11 cellular contexts compared by ENCODE assay signal in the genomic region with DNA sequence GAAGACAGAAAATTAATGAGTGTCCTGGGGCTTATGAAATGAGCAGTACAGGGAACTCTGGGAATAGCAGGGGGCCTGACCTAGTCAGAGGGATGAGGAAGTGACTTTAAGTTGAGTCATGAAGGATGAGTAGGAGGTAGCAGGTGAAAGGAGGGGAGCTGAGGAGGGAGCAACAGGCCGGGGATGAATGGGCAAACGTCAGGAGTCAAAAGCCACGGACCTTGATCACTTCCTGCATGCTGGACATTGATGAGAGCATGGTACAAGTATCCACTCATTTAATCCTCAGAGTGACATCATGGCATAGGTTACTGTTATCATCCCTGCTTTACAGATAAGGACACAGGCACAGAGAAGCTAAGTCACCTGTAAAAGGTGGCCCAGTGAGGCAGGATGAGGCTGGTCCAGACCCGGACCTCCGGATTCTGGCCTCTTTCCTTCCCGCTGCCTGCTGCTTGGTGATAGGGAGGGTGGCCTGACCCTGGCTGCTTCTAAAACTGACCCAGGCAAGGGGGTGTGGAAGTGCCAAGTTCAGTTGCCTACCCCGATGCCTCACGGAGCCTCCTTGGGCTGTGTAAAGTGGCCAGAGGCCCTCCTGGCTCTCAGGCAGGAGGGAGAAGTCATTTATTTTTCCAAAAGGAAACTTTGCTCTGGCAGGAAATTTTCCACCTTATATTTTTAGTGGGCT. TPM values are rescaled to one million over a fixed set of nuclear protein-coding genes. Genes with fewer than 3 reads are reported as not detected.
A peak's percentile ranks its signal among the peaks of the same experiment; 100 is the strongest.
DNase-seq lines count a peak whose midpoint lies in the region; ATAC-seq and TF ChIP-seq lines count a peak whose summit lies in the region.
"Had no signal": no experiment of that assay in that cellular context is flagged by ENCODE, and none has a peak within 500 bp of the region (broad histone marks: within the 10 kb centered on the region; RNA-seq: fewer than 3 reads in every experiment).

No MANE protein-coding gene starts in this region.

- H3K56ac ChIP-seq in H9 (ENCODE audit: insufficient read length, low read depth, low read length) = no peak overlapping the region

- H2BK15ac ChIP-seq in H9 (ENCODE audit: low read depth, low read length) = no peak overlapping the region

- no peak overlapping the region for H3K4me3 Mint-ChIP-seq in H9
- H3K4me3 Mint-ChIP-seq: endodermal cell; naive thymus-derived CD8-positive, alpha-beta T cell had no signal

- WGBS in H9 (ENCODE audit: extremely low coverage, insufficient read length, low lambda C conversion rate) = no CpG with 5 or more reads among the region's 8 CpGs

- in situ Hi-C loops in brain microvascular endothelial cell (cut with HindIII; ENCODE audit: low pct_ligation_motif_present, low sequenced_read_pairs) = no loop called here

- peaks cover 55 to 61% of the 10 kb centered on the region in 2 experiments for H3K4me1 Mint-ChIP-seq in H9

- DNase-seq in AG20443 (ENCODE audit: low spot score) = peak; percentile 60
- peak; percentile 39 for DNase-seq in HS-27A (ENCODE audit: low read depth)
- DNase-seq in brain microvascular endothelial cell = peak; percentile 53
- DNase-seq in myocyte (ENCODE audit: low read depth) = peak; percentile 24
- DNase-seq in NCI-H1436 treated with DMSO at 0.1 percent for 48 hours (lab: John Stamatoyannopoulos, UW) = no peak
- DNase-seq in H9 = no peak
- DNase-seq in medulla oblongata (ENCODE audit: extremely low spot score) = no peak
- DNase-seq: endodermal cell, NCI-H2029 treated with DMSO at 0.1 percent for 48 hours had no signal

- no peak overlapping the region for H4K5ac ChIP-seq in H9 (ENCODE audit: insufficient read length, low read depth, low read length)

- H2BK5ac ChIP-seq in H9 (ENCODE audit: insufficient read length, low read length) = no peak overlapping the region

- H3K18ac ChIP-seq in H9 (ENCODE audit: insufficient read length, low read depth, low read length) = no peak overlapping the region

- no peaks in the 10 kb centered on the region for H4K20me1 ChIP-seq in H9 (ENCODE audit: control insufficient read depth, insufficient read depth, insufficient read length)

- no peaks in the 10 kb centered on the region for H3K79me2 ChIP-seq in H9 (ENCODE audit: insufficient read depth, low read length)

- no peak overlapping the region for H2AK5ac ChIP-seq in H9 (ENCODE audit: insufficient read length, low read length)

- no peaks in the 10 kb centered on the region; a peak in 1 of 5 replicates for H3K9me3 Mint-ChIP-seq in H9
- H3K9me3 Mint-ChIP-seq: endodermal cell; naive thymus-derived CD8-positive, alpha-beta T cell had no signal

- no peaks in the 10 kb centered on the region for H3K36me3 ChIP-seq in brain microvascular endothelial cell (replicated peaks)

- H3K9ac ChIP-seq in H9 (ENCODE audit: extremely low read depth, insufficient read length, low read length) = no peak overlapping the region

- no peak for ATAC-seq in GM19023 (IDR thresholded peaks at IDR 0.05; ENCODE audit: unreplicated experiment)
- ATAC-seq: naive thymus-derived CD8-positive, alpha-beta T cell had no signal

- peaks cover 5% of the 10 kb centered on the region for H3K27me3 Mint-ChIP-seq in H9 (ENCODE audit: low read depth)

- H3K4me2 ChIP-seq in H9 (ENCODE audit: insufficient read depth, insufficient read length, low read length) = no peak overlapping the region

- H4K8ac ChIP-seq in H9 (replicated peaks; ENCODE audit: insufficient read length, low read depth, low read length) = no peak overlapping the region

- no peak overlapping the region for H2BK120ac ChIP-seq in H9 (ENCODE audit: low read depth, low read length, poor library complexity, severe bottlenecking)

- no peak overlapping the region for H2BK20ac ChIP-seq in H9 (ENCODE audit: low read depth, low read length, poor library complexity, severe bottlenecking)

- H2AFZ ChIP-seq in H9 (ENCODE audit: low read length) = no peak overlapping the region

- no peaks in the 10 kb centered on the region for H3K9me3 ChIP-seq in H9 (ENCODE audit: control insufficient read depth, low read depth, low read length)

- TF ChIP-seq CTCF in brain microvascular endothelial cell (IDR thresholded peaks at IDR 0.05; ENCODE audit: low read depth, low read length, missing control alignments) (no peak), H9 (conservative IDR thresholded peaks at IDR 0.05) (no peak)

- no peak overlapping the region for H2BK12ac ChIP-seq in H9 (ENCODE audit: insufficient read length, low read depth, low read length)

- H3K79me1 ChIP-seq in H9 (ENCODE audit: insufficient read depth, low read depth, low read length, poor library complexity, severe bottlenecking) = no peaks in the 10 kb centered on the region

- H3T11ph ChIP-seq in H9 (ENCODE audit: low read length) = no peak overlapping the region

- no peak overlapping the region for H3K27ac ChIP-seq in brain microvascular endothelial cell
- H3K27ac ChIP-seq in H9 (ENCODE audit: insufficient read length, low read depth, low read length) = no peak overlapping the region

- H3K14ac ChIP-seq in H9 (ENCODE audit: insufficient read depth, low read length) = no peak overlapping the region

- no peaks in the 10 kb centered on the region; the same call in 1 of the 2 replicates for H3K4me1 ChIP-seq in H9 (ENCODE audit: insufficient read depth, low read length)

- H3K27ac Mint-ChIP-seq in H9 = peak overlapping the region in 1 of 3 experiments; percentile 10; a peak in 1 of 7 replicates
- H3K27ac Mint-ChIP-seq: endodermal cell had no signal

- H3K4me3 ChIP-seq in brain microvascular endothelial cell (ENCODE audit: low read depth, low read length) = no peak overlapping the region

- H4K91ac ChIP-seq in H9 (ENCODE audit: insufficient read length, low read depth, low read length) = no peak overlapping the region

- no peak overlapping the region for H3K23ac ChIP-seq in H9 (ENCODE audit: insufficient read length, low read depth, low read length)

- no peaks in the 10 kb centered on the region for H3K23me2 ChIP-seq in H9 (ENCODE audit: insufficient read length, low read depth, low read length, poor library complexity, severe bottlenecking)

- no peak overlapping the region for H3K4ac ChIP-seq in H9 (ENCODE audit: low read depth, low read length)

- H3K36me3 Mint-ChIP-seq in H9 (ENCODE audit: insufficient read depth in 1 of 3, low read depth in 3 of 3) = no peaks in the 10 kb centered on the region
- H3K36me3 Mint-ChIP-seq: naive thymus-derived CD8-positive, alpha-beta T cell had no signal

- H3K27me3 ChIP-seq in brain microvascular endothelial cell (replicated peaks) (no peaks in the 10 kb centered on the region), H9 (ENCODE audit: insufficient read depth, low read length) (no peaks in the 10 kb centered on the region)

RNA-seq across cellular contexts. Expression of gene CORO2B, which starts 7.6 kb away (rescaled TPM):
- total RNA-seq in myocyte = 1.7 and 3.2 TPM in 2 replicates
- 33.3 TPM for polyA plus RNA-seq in myocyte (2012)
- 3.1 and 3.2 TPM in 2 replicates for total RNA-seq in H9 (2021)
- polyA plus RNA-seq: naive thymus-derived CD8-positive, alpha-beta T cell had no signal

Comparison
In these comparisons a context has a peak if more than half of its experiments do, and no peak if none do; other contexts are left out.
1. DNase-seq: peak in AG20443 (single experiment), HS-27A (single experiment), brain microvascular endothelial cell (single experiment) and myocyte (single experiment); none in NCI-H1436 treated with DMSO at 0.1 percent for 48 hours (single experiment), H9 (single experiment) and medulla oblongata (single experiment).